In the genomic region with DNA sequence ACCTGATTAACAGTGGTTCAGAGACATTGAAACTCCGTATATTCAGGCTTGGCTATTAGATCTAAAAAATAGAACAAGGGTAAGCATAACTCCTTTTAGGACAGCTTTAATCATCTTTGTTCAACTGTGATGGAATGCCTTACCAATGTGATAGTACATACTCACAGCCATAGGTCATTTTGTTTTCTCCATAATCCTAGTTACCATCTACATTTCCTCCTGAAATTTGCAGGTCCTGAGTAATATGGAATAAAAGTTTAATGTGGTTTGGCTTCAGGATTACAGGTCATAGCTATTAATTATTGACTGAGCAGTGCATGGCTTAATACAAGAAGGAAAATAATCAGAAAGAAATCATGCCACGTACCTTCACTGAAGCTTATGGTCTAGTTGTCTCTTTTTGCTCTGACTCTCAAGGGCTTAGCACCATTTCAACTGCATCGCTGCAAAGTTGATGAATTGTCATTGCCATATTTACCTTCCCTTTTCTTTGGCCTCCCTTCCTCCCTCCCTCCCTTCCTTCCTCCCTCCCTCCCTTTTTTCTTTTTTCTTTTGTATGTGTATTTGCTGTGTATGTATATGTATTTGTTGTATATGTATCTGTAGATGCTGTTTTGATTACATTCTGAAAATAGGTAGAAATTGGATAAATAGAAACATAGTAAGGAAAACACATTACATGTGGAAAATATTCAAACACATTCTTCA, we compare ENCODE assay signal across 24 cellular contexts.
DNase-seq lines count a peak whose midpoint lies in the region; ATAC-seq and TF ChIP-seq lines count a peak whose summit lies in the region.
"Had no signal": no experiment of that assay in that cellular context is flagged by ENCODE, and none has a peak within 500 bp of the region (broad histone marks: within the 10 kb centered on the region; RNA-seq: fewer than 3 reads in every experiment).

No MANE protein-coding gene starts in this region.

- no peaks in the 10 kb centered on the region for H3K27me3 Mint-ChIP-seq in MCF 10A (ENCODE audit: insufficient read depth, unreplicated experiment)
- H3K27me3 Mint-ChIP-seq: activated naive CD4-positive, alpha-beta T cell treated with anti-CD3 and anti-CD28 coated beads, Interleukin-2, amount 50 U/mL, for 24 hours had no signal

- no TSS peak for BruUV-seq in MCF 10A (replicated peaks; lab: Mats Ljungman, UMichigan)
- BruUV-seq in mammary epithelial cell (replicated peaks; lab: Mats Ljungman, UMichigan): no TSS peak

- no peaks in the 10 kb centered on the region for H3K27me3 ChIP-seq in mammary epithelial cell (ENCODE audit: insufficient read depth, low read length)
- H3K27me3 ChIP-seq in adipocyte (replicated peaks; ENCODE audit: control insufficient read depth, insufficient read depth, low read length): no peaks in the 10 kb centered on the region
- H3K27me3 ChIP-seq in upper lobe of right lung: no peaks in the 10 kb centered on the region
- no peaks in the 10 kb centered on the region for H3K27me3 ChIP-seq in gastrocnemius medialis
- H3K27me3 ChIP-seq: BLaER1 treated with 17β-estradiol and CSF1 and Interleukin-3, amounts not matched to agents 10 nM and 100 nM had no signal

- TF ChIP-seq POLR2A in gastrocnemius medialis (IDR thresholded peaks at IDR 0.05): no peak

- DNase-seq in MCF 10A (ENCODE audit: unreplicated experiment): no peak
- DNase-seq in mammary epithelial cell: no peak
- DNase-seq in adipocyte (ENCODE audit: low read depth): peak; percentile 23
- DNase-seq in kidney glomerular epithelial cell (lab: John Stamatoyannopoulos, UW): peak; percentile 95
- no peak for DNase-seq in activated CD4-positive, CD25-positive, alpha-beta regulatory T cell (lab: John Stamatoyannopoulos, UW)
- DNase-seq in upper lobe of right lung: no peak
- no peak for DNase-seq in gastrocnemius medialis
- DNase-seq: 8988T; activated T-cell treated with anti-CD3 and anti-CD28 coated beads for 4 hours; foreskin melanocyte; GF-D8; naive thymus-derived CD8-positive, alpha-beta T cell; NCI-H1417 treated with DMSO at 0.1 percent for 48 hours; NCI-H526 treated with DMSO at 0.1 percent for 48 hours; psoas muscle; SK-N-SH; stimulated activated CD4-positive, alpha-beta T cell treated with anti-CD3 and anti-CD28 coated beads, Interleukin-12 subunit alpha, Interleukin-12 subunit beta, amount 100 ng/mL, for 4 hours had no signal

- dilution Hi-C loops in mammary epithelial cell (cut with HindIII; ENCODE audit: low sequenced_read_pairs): loop anchor here (5.0 kb wide), 1 partner anchor 50 kb away; no protein-coding TSS in a partner anchor

- H3K27ac ChIP-seq in mammary epithelial cell (ENCODE audit: insufficient read depth, low read depth, low read length) (no peak overlapping the region), upper lobe of right lung (no peak overlapping the region), gastrocnemius medialis (no peak overlapping the region)
- H3K27ac ChIP-seq: BLaER1 treated with 17β-estradiol and CSF1 and Interleukin-3, amounts not matched to agents 10 nM and 100 nM; epithelial cell of prostate; psoas muscle had no signal

- peaks cover 13% of the 10 kb centered on the region for H3K4me1 Mint-ChIP-seq in MCF 10A (ENCODE audit: insufficient read depth, unreplicated experiment)
- H3K4me1 Mint-ChIP-seq: activated naive CD4-positive, alpha-beta T cell treated with anti-CD3 and anti-CD28 coated beads, Interleukin-2, amount 50 U/mL, for 24 hours; naive thymus-derived CD8-positive, alpha-beta T cell had no signal

- H3K4me3 ChIP-seq in mammary epithelial cell (replicated peaks in 1 of 3; ENCODE audit: insufficient read depth in 1 of 3, low read depth in 2 of 3, low read length in 3 of 3) (no peak overlapping the region), adipocyte (ENCODE audit: low read length) (no peak overlapping the region), upper lobe of right lung (no peak overlapping the region), gastrocnemius medialis (no peak overlapping the region)
- H3K4me3 ChIP-seq: BLaER1 treated with 17β-estradiol and CSF1 and Interleukin-3, amounts not matched to agents 10 nM and 100 nM; GM12878; psoas muscle had no signal

- no peaks in the 10 kb centered on the region for H3K9me3 Mint-ChIP-seq in MCF 10A (ENCODE audit: unreplicated experiment)
- H3K9me3 Mint-ChIP-seq: dendritic cell treated with granulocyte-macrophage colony-stimulating factor and Interleukin-4, amounts not matched to agents 40 ng/mL and 50 ng/mL, for 4 days had no signal

- H3K9ac ChIP-seq in mammary epithelial cell (ENCODE audit: insufficient read depth, low read length): no peak overlapping the region
- H3K9ac ChIP-seq in adipocyte (ENCODE audit: low read length): no peak overlapping the region
- H3K9ac ChIP-seq: BLaER1 treated with 17β-estradiol and CSF1 and Interleukin-3, amounts not matched to agents 10 nM and 100 nM; SK-N-SH had no signal

- peak overlapping the region; percentile 7 for H3K27ac Mint-ChIP-seq in MCF 10A (ENCODE audit: low read depth, unreplicated experiment)
- H3K27ac Mint-ChIP-seq: activated naive CD4-positive, alpha-beta T cell treated with anti-CD3 and anti-CD28 coated beads, Interleukin-2, amount 50 U/mL, for 24 hours; dendritic cell treated with granulocyte-macrophage colony-stimulating factor and Interleukin-4, amounts not matched to agents 40 ng/mL and 50 ng/mL, for 4 days; naive thymus-derived CD8-positive, alpha-beta T cell had no signal

- no peaks in the 10 kb centered on the region for H4K20me1 ChIP-seq in mammary epithelial cell (ENCODE audit: insufficient read depth, low read length)
- H4K20me1 ChIP-seq: BLaER1 treated with 17β-estradiol and CSF1 and Interleukin-3, amounts not matched to agents 10 nM and 100 nM had no signal

- 97% methylated on average over 2 of the region's 3 CpGs for whole genome bisulfite sequencing in mammary epithelial cell (ENCODE audit: low coverage, missing lambda C conversion rate)

- POLR2A ChIA-PET in MCF 10A (lab: Yijun Ruan, JAX): no interaction called here

- intact Hi-C loops in MCF 10A (cut with micrococcal nuclease): no loop called here
- intact Hi-C loops in mammary epithelial cell (cut with micrococcal nuclease): no loop called here
- intact Hi-C loops in upper lobe of right lung (cut with DNase I): no loop called here
- intact Hi-C loops in gastrocnemius medialis (cut with DNase I; ENCODE audit: low total_unique reads): no loop called here

- no peak overlapping the region for H3K4me2 ChIP-seq in mammary epithelial cell (ENCODE audit: insufficient read depth, low read depth, low read length)
- H3K4me2 ChIP-seq: BLaER1 treated with 17β-estradiol and CSF1 and Interleukin-3, amounts not matched to agents 10 nM and 100 nM; SK-N-SH had no signal

- H3K9me3 ChIP-seq in mammary epithelial cell (replicated peaks; ENCODE audit: insufficient read depth, low read length) (no peaks in the 10 kb centered on the region), adipocyte (ENCODE audit: control insufficient read depth, low read length) (no peaks in the 10 kb centered on the region), upper lobe of right lung (no peaks in the 10 kb centered on the region), gastrocnemius medialis (no peaks in the 10 kb centered on the region)
- H3K9me3 ChIP-seq: psoas muscle, SK-N-SH had no signal

- H3K36me3 ChIP-seq in mammary epithelial cell (ENCODE audit: insufficient read depth, low read length) (no peaks in the 10 kb centered on the region), adipocyte (ENCODE audit: control insufficient read depth, insufficient read depth, low read length, severe bottlenecking) (no peaks in the 10 kb centered on the region), upper lobe of right lung (no peaks in the 10 kb centered on the region), gastrocnemius medialis (no peaks in the 10 kb centered on the region)
- H3K36me3 ChIP-seq: BLaER1 treated with 17β-estradiol and CSF1 and Interleukin-3, amounts not matched to agents 10 nM and 100 nM had no signal

- no peaks in the 10 kb centered on the region for H3K36me3 Mint-ChIP-seq in MCF 10A (ENCODE audit: insufficient read depth, unreplicated experiment)
- H3K36me3 Mint-ChIP-seq: activated naive CD4-positive, alpha-beta T cell treated with anti-CD3 and anti-CD28 coated beads, Interleukin-2, amount 50 U/mL, for 24 hours; brain; naive thymus-derived CD8-positive, alpha-beta T cell had no signal

- H2AFZ ChIP-seq in mammary epithelial cell (ENCODE audit: low read depth, low read length): no peak overlapping the region

- TF ChIP-seq CTCF in MCF 10A (IDR thresholded peaks at IDR 0.05; ENCODE audit: unreplicated experiment) (no peak), mammary epithelial cell (conservative IDR thresholded peaks at IDR 0.05 in 1 of 2, IDR thresholded peaks at IDR 0.05 in 1 of 2; ENCODE audit: extremely low read depth in 1 of 2, insufficient read depth in 1 of 2, low read depth in 1 of 2, low read length in 2 of 2) (no peak), upper lobe of right lung (IDR thresholded peaks at IDR 0.05) (no peak), gastrocnemius medialis (IDR thresholded peaks at IDR 0.05 in 4 of 5, conservative IDR thresholded peaks at IDR 0.05 in 1 of 5) (no peak)

- in situ Hi-C loops in mammary epithelial cell (cut with MboI; ENCODE audit: low sequenced_read_pairs in 2 of 2) (no loop called here), gastrocnemius medialis (cut with MboI; ENCODE audit: low sequenced_read_pairs in 4 of 4) (no loop called here)

- H3K4me1 ChIP-seq in mammary epithelial cell (ENCODE audit: insufficient read depth, low read length) (no peaks in the 10 kb centered on the region), adipocyte (ENCODE audit: control insufficient read depth, insufficient read depth, low read length) (peaks cover 13% of the 10 kb centered on the region), upper lobe of right lung (no peaks in the 10 kb centered on the region), gastrocnemius medialis (no peaks in the 10 kb centered on the region)
- H3K4me1 ChIP-seq: psoas muscle had no signal

- ATAC-seq in GM19467 (IDR thresholded peaks at IDR 0.05; ENCODE audit: unreplicated experiment) (no peak), upper lobe of right lung (no peak), gastrocnemius medialis (no peak)
- ATAC-seq: GM12878; naive thymus-derived CD8-positive, alpha-beta T cell; psoas muscle had no signal

- CTCF ChIA-PET in MCF 10A (lab: Yijun Ruan, JAX): interaction anchor here (0.7 kb wide), 1 partner anchor 720 kb away, joined by 3 read pairs; no protein-coding TSS in a partner anchor
- CTCF ChIA-PET in mammary epithelial cell (lab: Charles Lee; ENCODE audit: low non-redundant PET): interaction anchor here (0.7 kb wide), 1 partner anchor 472 kb away, joined by 3 read pairs; no protein-coding TSS in a partner anchor

- no peak overlapping the region for H3K4me3 Mint-ChIP-seq in MCF 10A (ENCODE audit: unreplicated experiment)
- H3K4me3 Mint-ChIP-seq: activated naive CD4-positive, alpha-beta T cell treated with anti-CD3 and anti-CD28 coated beads, Interleukin-2, amount 50 U/mL, for 24 hours; brain; dendritic cell treated with granulocyte-macrophage colony-stimulating factor and Interleukin-4, amounts not matched to agents 40 ng/mL and 50 ng/mL, for 4 days; naive thymus-derived CD8-positive, alpha-beta T cell had no signal

- H3K79me2 ChIP-seq in mammary epithelial cell (ENCODE audit: insufficient read depth, low read length): no peaks in the 10 kb centered on the region

Comparison
In these comparisons a context has a peak if more than half of its experiments do, and no peak if none do; other contexts are left out.
1. DNase-seq: peak in adipocyte (single experiment) and kidney glomerular epithelial cell (single experiment); none in MCF 10A (single experiment), mammary epithelial cell (single experiment), activated CD4-positive, CD25-positive, alpha-beta regulatory T cell (0 of 4), upper lobe of right lung (single experiment) and gastrocnemius medialis (0 of 2).